Comparison of ENCODE assay signal across 17 cellular contexts in the genomic region with DNA sequence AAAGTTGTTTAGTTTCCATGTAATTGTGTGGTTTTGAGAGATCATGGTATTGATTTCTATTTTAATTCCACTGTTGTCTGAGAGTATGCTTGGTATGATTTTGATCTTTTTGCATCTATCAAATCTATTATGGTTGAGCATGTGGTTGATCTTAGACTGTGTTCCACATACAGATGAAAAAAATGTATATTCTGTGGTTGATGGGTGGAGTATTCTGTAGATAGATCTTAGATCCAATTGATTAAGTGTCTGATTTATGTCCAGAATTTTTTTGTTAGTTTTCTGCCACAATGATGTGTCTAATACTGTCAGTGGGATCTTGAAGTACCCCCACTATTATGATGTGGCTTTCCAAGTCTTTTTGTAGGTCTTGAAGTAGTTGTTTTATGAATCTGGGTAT.
A peak's percentile ranks its signal among the peaks of the same experiment; 100 is the strongest.
DNase-seq lines count a peak whose midpoint lies in the region; ATAC-seq and TF ChIP-seq lines count a peak whose summit lies in the region.
"Had no signal": no experiment of that assay in that cellular context is flagged by ENCODE, and none has a peak within 500 bp of the region (broad histone marks: within the 10 kb centered on the region; RNA-seq: fewer than 3 reads in every experiment).

No MANE protein-coding gene starts in this region.

- H3K27me3 Mint-ChIP-seq in activated CD4-positive, alpha-beta T cell treated with anti-CD3 and anti-CD28 coated beads for 36 hours: no peaks in the 10 kb centered on the region
- no peaks in the 10 kb centered on the region for H3K27me3 Mint-ChIP-seq in CD4-positive, alpha-beta memory T cell
- no peaks in the 10 kb centered on the region for H3K27me3 Mint-ChIP-seq in activated CD8-positive, alpha-beta T cell treated with anti-CD3 and anti-CD28 coated beads, Interleukin-2, amount 10 ng/mL, durations not matched to agents 7 days and 5 days (ENCODE audit: low read depth)
- H3K27me3 Mint-ChIP-seq in naive thymus-derived CD4-positive, alpha-beta T cell: no peaks in the 10 kb centered on the region

- H3K4me3 ChIP-seq in CD4-positive, alpha-beta memory T cell (ENCODE audit: low read length in 2 of 2): no peak overlapping the region
- H3K4me3 ChIP-seq in naive thymus-derived CD4-positive, alpha-beta T cell (ENCODE audit: low read length): no peak overlapping the region
- H3K4me3 ChIP-seq in psoas muscle (no peak overlapping the region), Peyer's patch (no peak overlapping the region)
- H3K4me3 ChIP-seq: BLaER1 had no signal

- peaks cover 27% of the 10 kb centered on the region for H3K9me3 Mint-ChIP-seq in activated CD4-positive, alpha-beta T cell treated with anti-CD3 and anti-CD28 coated beads for 36 hours (ENCODE audit: low read depth)
- H3K9me3 Mint-ChIP-seq in CD4-positive, alpha-beta memory T cell: peaks cover 3 to 34% (median 23%) of the 10 kb centered on the region in 8 donors
- H3K9me3 Mint-ChIP-seq in activated CD8-positive, alpha-beta T cell treated with anti-CD3 and anti-CD28 coated beads, Interleukin-2, amount 10 ng/mL, durations not matched to agents 7 days and 5 days (ENCODE audit: insufficient read depth): peaks cover 36% of the 10 kb centered on the region
- peaks cover 4 to 53% (median 30%) of the 10 kb centered on the region in 11 donors for H3K9me3 Mint-ChIP-seq in naive thymus-derived CD4-positive, alpha-beta T cell

- peak overlapping the region; percentile 27 for H3K27ac ChIP-seq in CD4-positive, alpha-beta memory T cell (ENCODE audit: low read depth, low read length)
- H3K27ac ChIP-seq in naive thymus-derived CD4-positive, alpha-beta T cell (ENCODE audit: low read depth, low read length): no peak overlapping the region
- no peak overlapping the region for H3K27ac ChIP-seq in psoas muscle
- H3K27ac ChIP-seq in Peyer's patch: no peak overlapping the region
- H3K27ac ChIP-seq: BLaER1, KMS-11 had no signal

- H3K9me3 ChIP-seq in CD4-positive, alpha-beta memory T cell (ENCODE audit: control insufficient read depth in 1 of 2, low read length in 2 of 2): peaks cover 0 to 7% of the 10 kb centered on the region in 2 donors
- peaks cover 0 to 4% (median 0%) of the 10 kb centered on the region in 3 experiments for H3K9me3 ChIP-seq in naive thymus-derived CD4-positive, alpha-beta T cell (ENCODE audit: control insufficient read depth in 2 of 3, low read length in 3 of 3)
- peaks cover 14% of the 10 kb centered on the region for H3K9me3 ChIP-seq in psoas muscle
- H3K9me3 ChIP-seq in Peyer's patch: peaks cover 0 to 10% (median 0%) of the 10 kb centered on the region in 4 donors

- peaks cover 12% of the 10 kb centered on the region for H3K36me3 Mint-ChIP-seq in activated CD4-positive, alpha-beta T cell treated with anti-CD3 and anti-CD28 coated beads for 36 hours (ENCODE audit: low read depth)
- peaks cover 18 to 22% of the 10 kb centered on the region in 2 donors for H3K36me3 Mint-ChIP-seq in CD4-positive, alpha-beta memory T cell
- peaks cover 40% of the 10 kb centered on the region for H3K36me3 Mint-ChIP-seq in activated CD8-positive, alpha-beta T cell treated with anti-CD3 and anti-CD28 coated beads, Interleukin-2, amount 10 ng/mL, durations not matched to agents 7 days and 5 days (ENCODE audit: low read depth)
- peaks cover 5 to 61% (median 34%) of the 10 kb centered on the region in 5 donors for H3K36me3 Mint-ChIP-seq in naive thymus-derived CD4-positive, alpha-beta T cell

- H3K27me3 ChIP-seq in CD4-positive, alpha-beta memory T cell (ENCODE audit: insufficient read depth, low read length): no peaks in the 10 kb centered on the region
- no peaks in the 10 kb centered on the region for H3K27me3 ChIP-seq in naive thymus-derived CD4-positive, alpha-beta T cell (ENCODE audit: control insufficient read depth in 2 of 2, insufficient read depth in 2 of 2, low read length in 2 of 2)
- no peaks in the 10 kb centered on the region for H3K27me3 ChIP-seq in psoas muscle (ENCODE audit: insufficient read depth in 3 of 3, low read length in 2 of 3)
- no peaks in the 10 kb centered on the region for H3K27me3 ChIP-seq in Peyer's patch
- H3K27me3 ChIP-seq: BLaER1 had no signal

- peak overlapping the region; percentile 24 for H3K27ac Mint-ChIP-seq in activated CD4-positive, alpha-beta T cell treated with anti-CD3 and anti-CD28 coated beads for 36 hours
- H3K27ac Mint-ChIP-seq in CD4-positive, alpha-beta memory T cell: peak overlapping the region; percentile 21 to 96 (median 84)
- H3K27ac Mint-ChIP-seq in activated CD8-positive, alpha-beta T cell treated with anti-CD3 and anti-CD28 coated beads, Interleukin-2, amount 10 ng/mL, durations not matched to agents 7 days and 5 days: peak overlapping the region; percentile 5
- peak overlapping the region; percentile 30 to 91 (median 87) for H3K27ac Mint-ChIP-seq in naive thymus-derived CD4-positive, alpha-beta T cell
- H3K27ac Mint-ChIP-seq: HFFc6 had no signal

- no peak for TF ChIP-seq CTCF in psoas muscle (IDR thresholded peaks at IDR 0.05)
- no peak for TF ChIP-seq CTCF in Peyer's patch (IDR thresholded peaks at IDR 0.05)

- TF ChIP-seq POLR2A in Peyer's patch (IDR thresholded peaks at IDR 0.05): no peak

- DNase-seq in activated CD4-positive, alpha-beta T cell treated with anti-CD3 and anti-CD28 coated beads for 36 hours: no peak
- DNase-seq in activated CD4-positive, alpha-beta T cell treated with anti-CD3 and anti-CD28 coated beads for 4 hours: no peak
- DNase-seq in CD4-positive, alpha-beta memory T cell: peak in 4 of 5 donors; percentile 42 to 61 (median 52)
- DNase-seq in activated CD8-positive, alpha-beta T cell treated with anti-CD3 and anti-CD28 coated beads, Interleukin-2, amount 10 ng/mL, durations not matched to agents 7 days and 5 days: no peak
- DNase-seq in naive thymus-derived CD4-positive, alpha-beta T cell: peak in 6 of 9 donors; percentile 9 to 40 (median 30)
- no peak for DNase-seq in psoas muscle
- DNase-seq in head of caudate nucleus: no peak
- no peak for DNase-seq in Peyer's patch
- DNase-seq: 8988T, HFFc6, NCI-H1436, NCI-H2029, NCI-H2171, NCI-H446 treated with DMSO at 0.1 percent for 48 hours, RPMI8226 had no signal

- ATAC-seq in activated CD4-positive, alpha-beta T cell treated with anti-CD3 and anti-CD28 coated beads for 36 hours: no peak
- no peak for ATAC-seq in activated CD8-positive, alpha-beta T cell treated with anti-CD3 and anti-CD28 coated beads, Interleukin-2, amount 10 ng/mL, durations not matched to agents 7 days and 5 days
- ATAC-seq in naive thymus-derived CD4-positive, alpha-beta T cell: peak; percentile 43
- ATAC-seq in psoas muscle: no peak

- CTCF ChIA-PET in activated CD4-positive, alpha-beta T cell treated with anti-CD3 and anti-CD28 coated beads for 36 hours (lab: Charles Lee): interaction anchor here (0.5 to 2.5 kb wide), 2 partner anchors 38 to 147 kb away, joined by 3 to 8 read pairs; no protein-coding TSS in a partner anchor
- CTCF ChIA-PET in CD4-positive, alpha-beta memory T cell (lab: Charles Lee; ENCODE audit: partially characterized antibody): interaction anchor here (0.9 to 1.3 kb wide), 3 partner anchors 38 to 146 kb away, joined by 3 to 5 read pairs (median 4); no protein-coding TSS in a partner anchor
- CTCF ChIA-PET in activated CD8-positive, alpha-beta T cell treated with anti-CD3 and anti-CD28 coated beads, Interleukin-2, amount 10 ng/mL, durations not matched to agents 7 days and 5 days (lab: Charles Lee): interaction anchor here (1.2 kb wide), 1 partner anchor 18 kb away, joined by 3 read pairs; no protein-coding TSS in a partner anchor
- CTCF ChIA-PET in naive thymus-derived CD4-positive, alpha-beta T cell (lab: Charles Lee): no interaction called here

- intact Hi-C loops in activated CD4-positive, alpha-beta T cell treated with anti-CD3 and anti-CD28 coated beads for 36 hours (cut with DNase I, micrococcal nuclease): no loop called here
- intact Hi-C loops in CD4-positive, alpha-beta memory T cell (cut with micrococcal nuclease): no loop called here
- intact Hi-C loops in naive thymus-derived CD4-positive, alpha-beta T cell (cut with micrococcal nuclease): no loop called here
- intact Hi-C loops in psoas muscle (cut with DNase I) (no loop called here), head of caudate nucleus (cut with DNase I) (no loop called here)

- H3K4me1 ChIP-seq in CD4-positive, alpha-beta memory T cell (ENCODE audit: insufficient read depth, low read length): peaks cover 66% of the 10 kb centered on the region
- peaks cover 48 to 62% of the 10 kb centered on the region in 2 donors for H3K4me1 ChIP-seq in naive thymus-derived CD4-positive, alpha-beta T cell (ENCODE audit: control insufficient read depth in 2 of 2, insufficient read depth in 2 of 2, low read length in 2 of 2)
- H3K4me1 ChIP-seq in psoas muscle (no peaks in the 10 kb centered on the region), Peyer's patch (peaks cover 0 to 11% (median 7%) of the 10 kb centered on the region in 4 donors)

- H3K36me3 ChIP-seq in CD4-positive, alpha-beta memory T cell (ENCODE audit: insufficient read depth, low read length): no peaks in the 10 kb centered on the region
- no peaks in the 10 kb centered on the region for H3K36me3 ChIP-seq in naive thymus-derived CD4-positive, alpha-beta T cell (ENCODE audit: control insufficient read depth in 2 of 3, insufficient read depth in 3 of 3, low read length in 3 of 3)
- no peaks in the 10 kb centered on the region for H3K36me3 ChIP-seq in psoas muscle (ENCODE audit: insufficient read depth in 1 of 2, low read depth in 1 of 2)
- no peaks in the 10 kb centered on the region for H3K36me3 ChIP-seq in Peyer's patch
- H3K36me3 ChIP-seq: BLaER1 had no signal

- H3K4me3 Mint-ChIP-seq in activated CD4-positive, alpha-beta T cell treated with anti-CD3 and anti-CD28 coated beads for 36 hours: no peak overlapping the region
- H3K4me3 Mint-ChIP-seq in CD4-positive, alpha-beta memory T cell: peak overlapping the region; percentile 2 to 78 (median 58)
- no peak overlapping the region for H3K4me3 Mint-ChIP-seq in activated CD8-positive, alpha-beta T cell treated with anti-CD3 and anti-CD28 coated beads, Interleukin-2, amount 10 ng/mL, durations not matched to agents 7 days and 5 days
- peak overlapping the region; percentile 12 to 82 (median 38) for H3K4me3 Mint-ChIP-seq in naive thymus-derived CD4-positive, alpha-beta T cell
- H3K4me3 Mint-ChIP-seq: HFFc6 had no signal

- POLR2A ChIA-PET in activated CD4-positive, alpha-beta T cell treated with anti-CD3 and anti-CD28 coated beads for 36 hours (lab: Charles Lee): no interaction called here
- POLR2A ChIA-PET in CD4-positive, alpha-beta memory T cell (lab: Charles Lee; ENCODE audit: partially characterized antibody): interaction anchor here (0.9 to 5.6 kb wide), 6 partner anchors 55 to 127 kb away, joined by 3 to 43 read pairs (median 4); a partner anchor contains a TSS
- POLR2A ChIA-PET in activated CD8-positive, alpha-beta T cell treated with anti-CD3 and anti-CD28 coated beads, Interleukin-2, amount 10 ng/mL, durations not matched to agents 7 days and 5 days (lab: Charles Lee): no interaction called here
- POLR2A ChIA-PET in naive thymus-derived CD4-positive, alpha-beta T cell (lab: Charles Lee): interaction anchor here (0.6 to 0.8 kb wide), 2 partner anchors 44 to 123 kb away, joined by 3 to 5 read pairs; no protein-coding TSS in a partner anchor

- H3K4me1 Mint-ChIP-seq in activated CD4-positive, alpha-beta T cell treated with anti-CD3 and anti-CD28 coated beads for 36 hours: peaks cover 59% of the 10 kb centered on the region
- H3K4me1 Mint-ChIP-seq in CD4-positive, alpha-beta memory T cell: peaks cover 65 to 81% (median 76%) of the 10 kb centered on the region in 4 donors
- H3K4me1 Mint-ChIP-seq in activated CD8-positive, alpha-beta T cell treated with anti-CD3 and anti-CD28 coated beads, Interleukin-2, amount 10 ng/mL, durations not matched to agents 7 days and 5 days (ENCODE audit: low read depth): peaks cover 54% of the 10 kb centered on the region
- peaks cover 44 to 67% (median 62%) of the 10 kb centered on the region in 7 donors for H3K4me1 Mint-ChIP-seq in naive thymus-derived CD4-positive, alpha-beta T cell

Comparison
In these comparisons a context has a peak if more than half of its experiments do, and no peak if none do; other contexts are left out.
1. DNase-seq: peak in CD4-positive, alpha-beta memory T cell (4 of 5) and naive thymus-derived CD4-positive, alpha-beta T cell (6 of 9); none in activated CD4-positive, alpha-beta T cell treated with anti-CD3 and anti-CD28 coated beads for 36 hours (single experiment), activated CD4-positive, alpha-beta T cell treated with anti-CD3 and anti-CD28 coated beads for 4 hours (0 of 2), activated CD8-positive, alpha-beta T cell treated with anti-CD3 and anti-CD28 coated beads, Interleukin-2, amount 10 ng/mL, durations not matched to agents 7 days and 5 days (single experiment), psoas muscle (0 of 2), head of caudate nucleus (0 of 42) and Peyer's patch (0 of 3).
2. H3K27ac Mint-ChIP-seq: peak in every context shown above with its lines; median percentile 87 in naive thymus-derived CD4-positive, alpha-beta T cell; 84 in CD4-positive, alpha-beta memory T cell; 24 in activated CD4-positive, alpha-beta T cell treated with anti-CD3 and anti-CD28 coated beads for 36 hours; 5 in activated CD8-positive, alpha-beta T cell treated with anti-CD3 and anti-CD28 coated beads, Interleukin-2, amount 10 ng/mL, durations not matched to agents 7 days and 5 days.
3. H3K4me3 Mint-ChIP-seq: peak in CD4-positive, alpha-beta memory T cell (8 of 8) and naive thymus-derived CD4-positive, alpha-beta T cell (10 of 10); none in activated CD4-positive, alpha-beta T cell treated with anti-CD3 and anti-CD28 coated beads for 36 hours (single experiment) and activated CD8-positive, alpha-beta T cell treated with anti-CD3 and anti-CD28 coated beads, Interleukin-2, amount 10 ng/mL, durations not matched to agents 7 days and 5 days (single experiment).
4. POLR2A ChIA-PET loops: an anchor here in CD4-positive, alpha-beta memory T cell (0.9 to 5.6 kb wide) and naive thymus-derived CD4-positive, alpha-beta T cell (0.6 to 0.8 kb wide); none called in activated CD4-positive, alpha-beta T cell treated with anti-CD3 and anti-CD28 coated beads for 36 hours and activated CD8-positive, alpha-beta T cell treated with anti-CD3 and anti-CD28 coated beads, Interleukin-2, amount 10 ng/mL, durations not matched to agents 7 days and 5 days.